ENCODE assay signal across 26 cellular contexts in genomic region chr17:56481654-56482053, GRCh38.
"Had no signal": no experiment of that assay in that cellular context is flagged by ENCODE, and none has a peak within 500 bp of the region (broad histone marks: within the 10 kb centered on the region; RNA-seq: fewer than 3 reads in every experiment).

No MANE protein-coding gene starts in this region.

- DNase-seq: dermis blood vessel endothelial cell; effector memory CD4-positive, alpha-beta T cell; foreskin keratinocyte; glutamatergic neuron; heart right ventricle; hippocampal formation; left cardiac atrium; left ventricle myocardium superior; lower lobe of right lung; natural killer cell; occipital lobe; ovary; posterior cingulate gyrus; stimulated activated CD4-positive, alpha-beta T cell treated with anti-CD3 and anti-CD28 coated beads, Interleukin-2, amount 100 ng/mL, for 24 hours; stimulated activated CD4-positive, alpha-beta T cell treated with anti-CD3 and anti-CD28 coated beads, Interleukin-4, amount 100 ng/mL, for 24 hours; stimulated activated naive CD4-positive, alpha-beta T cell treated with Interleukin-2 at 50 U/mL for 16 hours; stomach; testis; tibial artery had no signal

- H3K36me3 Mint-ChIP-seq: memory B cell; natural killer cell; stimulated activated effector memory CD8-positive, alpha-beta T cell treated with anti-CD3 and anti-CD28 coated beads, Interleukin-12 subunit alpha, Interleukin-12 subunit beta, amount 100 ng/mL, for 72 hours; type B pancreatic cell had no signal

- H3K9me3 ChIP-seq: esophagus muscularis mucosa, heart right ventricle, lower lobe of right lung, ovary, right atrium auricular region, stomach, testis, tibial artery had no signal

- H3K27ac ChIP-seq: coronary artery, esophagus muscularis mucosa, foreskin keratinocyte, heart right ventricle, lower lobe of right lung, ovary, right atrium auricular region, stomach, testis, tibial artery had no signal

- H3K4me3 ChIP-seq: coronary artery, esophagus muscularis mucosa, heart right ventricle, lower lobe of right lung, ovary, right atrium auricular region, stomach, testis, tibial artery had no signal

- H3K36me3 ChIP-seq: esophagus muscularis mucosa, heart right ventricle, lower lobe of right lung, ovary, right atrium auricular region, stomach, tibial artery had no signal

- ATAC-seq: foreskin keratinocyte; heart right ventricle; left cardiac atrium; left ventricle myocardium superior; natural killer cell; sciatic nerve; stimulated activated effector memory CD8-positive, alpha-beta T cell treated with anti-CD3 and anti-CD28 coated beads, Interleukin-12 subunit alpha, Interleukin-12 subunit beta, amount 100 ng/mL, for 72 hours had no signal

- H3K4me3 Mint-ChIP-seq: memory B cell; natural killer cell; stimulated activated effector memory CD8-positive, alpha-beta T cell treated with anti-CD3 and anti-CD28 coated beads, Interleukin-12 subunit alpha, Interleukin-12 subunit beta, amount 100 ng/mL, for 72 hours; type B pancreatic cell had no signal

- H3K9me3 Mint-ChIP-seq: memory B cell; natural killer cell; stimulated activated effector memory CD8-positive, alpha-beta T cell treated with anti-CD3 and anti-CD28 coated beads, Interleukin-12 subunit alpha, Interleukin-12 subunit beta, amount 100 ng/mL, for 72 hours; type B pancreatic cell had no signal

- H3K4me1 Mint-ChIP-seq: memory B cell; natural killer cell; stimulated activated effector memory CD8-positive, alpha-beta T cell treated with anti-CD3 and anti-CD28 coated beads, Interleukin-12 subunit alpha, Interleukin-12 subunit beta, amount 100 ng/mL, for 72 hours had no signal

- H3K27ac Mint-ChIP-seq: memory B cell; natural killer cell; stimulated activated effector memory CD8-positive, alpha-beta T cell treated with anti-CD3 and anti-CD28 coated beads, Interleukin-12 subunit alpha, Interleukin-12 subunit beta, amount 100 ng/mL, for 72 hours; type B pancreatic cell had no signal

- H3K27me3 ChIP-seq: esophagus muscularis mucosa, foreskin keratinocyte, ovary, right atrium auricular region, stomach, testis, tibial artery had no signal

- H3K4me1 ChIP-seq: foreskin keratinocyte, heart right ventricle, lower lobe of right lung, right atrium auricular region, stomach, testis, tibial artery had no signal
